Comparison of ENCODE assay signal across 1 cellular context in the genomic region with DNA sequence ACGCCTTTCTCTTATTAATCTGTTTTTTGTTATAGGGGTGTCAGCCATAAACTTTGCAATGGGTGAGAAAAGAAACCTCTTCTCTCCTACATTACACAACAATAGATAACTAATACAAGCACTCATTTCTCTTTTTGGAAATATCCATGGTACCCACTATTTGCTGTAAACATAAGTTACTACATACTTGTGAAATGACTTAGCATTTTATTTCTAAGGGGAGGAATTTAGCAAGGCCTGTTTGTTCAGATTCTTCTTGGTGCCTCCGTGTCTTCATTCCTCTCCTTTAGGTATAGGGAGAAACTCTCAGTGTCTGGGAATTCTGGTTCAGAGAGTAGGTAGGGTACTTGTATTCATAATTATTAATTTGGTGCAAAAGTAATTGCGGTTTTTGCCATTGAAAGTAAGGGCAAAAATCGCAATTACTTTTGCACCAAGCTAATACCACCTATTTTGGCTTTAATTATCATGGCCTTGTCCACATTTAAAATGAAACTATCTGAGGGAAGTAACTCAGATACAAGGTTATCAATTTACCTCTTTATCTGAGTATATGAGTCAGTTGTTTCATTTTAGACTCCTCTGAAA.
TF ChIP-seq lines count a peak whose summit lies in the region.

No MANE protein-coding gene starts in this region.

TF ChIP-seq in GM23338, 12 proteins besides CTCF, POLR2A, EP300 and RAD21:
- TF ChIP-seq ZNF331 (CRISPR knock-in tag; IDR thresholded peaks at IDR 0.05; ENCODE audit: low read depth) (no peak), ZNF114 (CRISPR knock-in tag; IDR thresholded peaks at IDR 0.05) (no peak), POLR2AphosphoS5 (IDR thresholded peaks at IDR 0.05; ENCODE audit: low read depth) (no peak), STAT1 (IDR thresholded peaks at IDR 0.05; ENCODE audit: unreplicated experiment) (no peak)
